ENCODE assay signal across 1 cellular context in genomic region chr12:58920956-58921861, GRCh38.
TF ChIP-seq lines count a peak whose summit lies in the region.

No MANE protein-coding gene starts in this region.

TF ChIP-seq in HepG2, 621 proteins besides CTCF, POLR2A, EP300 and RAD21 (continued from another document and continues in another):
- TF ChIP-seq ZNF879 (CRISPR knock-in tag; IDR thresholded peaks at IDR 0.05) = no peak
- no peak for TF ChIP-seq E2F1 (CRISPR knock-in tag; IDR thresholded peaks at IDR 0.05)
- TF ChIP-seq CREB1 (IDR thresholded peaks at IDR 0.05) = no peak
- TF ChIP-seq CREB1 (CRISPR knock-in tag; IDR thresholded peaks at IDR 0.05) = no peak
- no peak for TF ChIP-seq ZNF180 (CRISPR knock-in tag; IDR thresholded peaks at IDR 0.05; ENCODE audit: borderline replicate concordance, low read depth)
- peak; percentile 72 for TF ChIP-seq PAXIP1 (CRISPR knock-in tag; conservative IDR thresholded peaks at IDR 0.05)
- TF ChIP-seq TFDP2 (CRISPR knock-in tag; IDR thresholded peaks at IDR 0.05) = no peak
- no peak for TF ChIP-seq ZNF296 (CRISPR knock-in tag; conservative IDR thresholded peaks at IDR 0.05)
- TF ChIP-seq IRF1 (CRISPR knock-in tag; IDR thresholded peaks at IDR 0.05; ENCODE audit: low read depth) = no peak
- no peak for TF ChIP-seq SSRP1 (CRISPR knock-in tag; IDR thresholded peaks at IDR 0.05)
- no peak for TF ChIP-seq HNRNPH1 (optimal IDR thresholded peaks at IDR 0.05; ENCODE audit: low read depth, low read length)
- TF ChIP-seq SOX13 (IDR thresholded peaks at IDR 0.05) = no peak
- TF ChIP-seq SOX13 (CRISPR knock-in tag; conservative IDR thresholded peaks at IDR 0.05 in 1 of 2, IDR thresholded peaks at IDR 0.05 in 1 of 2) = peak in 1 of 2 experiments; percentile 50; a peak in 1 of 4 replicates
- TF ChIP-seq IKZF1 (IDR thresholded peaks at IDR 0.05) = no peak
- TF ChIP-seq FLYWCH1 (CRISPR knock-in tag; IDR thresholded peaks at IDR 0.05) = no peak
- TF ChIP-seq GATAD2A (CRISPR knock-in tag; IDR thresholded peaks at IDR 0.05) = peak; percentile 88
- no peak for TF ChIP-seq ZNF224 (CRISPR knock-in tag; IDR thresholded peaks at IDR 0.05)
- TF ChIP-seq NR2F1 (CRISPR knock-in tag; IDR thresholded peaks at IDR 0.05) = no peak
- TF ChIP-seq ZNF142 (CRISPR knock-in tag; IDR thresholded peaks at IDR 0.05) = no peak
- peak; percentile 92 for TF ChIP-seq HNF4A (CRISPR knock-in tag; IDR thresholded peaks at IDR 0.05)
- 0 out of 2 replicates have a peak, but pooled peaks have one; percentile 28 for TF ChIP-seq SMAD3 (CRISPR knock-in tag; IDR thresholded peaks at IDR 0.05)
- no peak for TF ChIP-seq PTBP1 (IDR thresholded peaks at IDR 0.05; ENCODE audit: low read depth, low read length, poor library complexity, severe bottlenecking)
- 0 out of 2 replicates have a peak, but pooled peaks have one; percentile 41 for TF ChIP-seq KLF6 (CRISPR knock-in tag; IDR thresholded peaks at IDR 0.05)
- TF ChIP-seq CREB3 (CRISPR knock-in tag; IDR thresholded peaks at IDR 0.05) = no peak
- no peak for TF ChIP-seq JUND (CRISPR knock-in tag; IDR thresholded peaks at IDR 0.05)
- no peak for TF ChIP-seq ZNF557 (CRISPR knock-in tag; IDR thresholded peaks at IDR 0.05)
- no peak for TF ChIP-seq JUN (CRISPR knock-in tag; IDR thresholded peaks at IDR 0.05)
- no peak for TF ChIP-seq CCAR2 (optimal IDR thresholded peaks at IDR 0.05; ENCODE audit: low read depth, low read length)
- TF ChIP-seq ZNF275 (CRISPR knock-in tag; IDR thresholded peaks at IDR 0.05; ENCODE audit: borderline replicate concordance) = no peak
- no peak for TF ChIP-seq ZNF674 (CRISPR knock-in tag; IDR thresholded peaks at IDR 0.05; ENCODE audit: low read depth)
- 0 out of 2 replicates have a peak, but pooled peaks have one; percentile 41 for TF ChIP-seq ZNF264 (CRISPR knock-in tag; IDR thresholded peaks at IDR 0.05)
- TF ChIP-seq LBX2 (CRISPR knock-in tag; IDR thresholded peaks at IDR 0.05; ENCODE audit: borderline replicate concordance) = no peak
- no peak for TF ChIP-seq SNAPC2 (CRISPR knock-in tag; IDR thresholded peaks at IDR 0.05)
- peak; percentile 63; the same call in 1 of the 2 replicates for TF ChIP-seq KDM6A (CRISPR knock-in tag; IDR thresholded peaks at IDR 0.05; ENCODE audit: low read depth)
- no peak for TF ChIP-seq PRDM10 (CRISPR knock-in tag; IDR thresholded peaks at IDR 0.05; ENCODE audit: low read depth)
- TF ChIP-seq ZMYM3 (CRISPR knock-in tag; IDR thresholded peaks at IDR 0.05) = no peak
- no peak for TF ChIP-seq ZNF574 (CRISPR knock-in tag; IDR thresholded peaks at IDR 0.05)
- no peak for TF ChIP-seq ZNF776 (CRISPR knock-in tag; IDR thresholded peaks at IDR 0.05)
- no peak for TF ChIP-seq ZBTB7B (CRISPR knock-in tag; IDR thresholded peaks at IDR 0.05)
- TF ChIP-seq CENPX (CRISPR knock-in tag; IDR thresholded peaks at IDR 0.05) = no peak
- no peak for TF ChIP-seq ZNF672 (CRISPR knock-in tag; IDR thresholded peaks at IDR 0.05)
- no peak for TF ChIP-seq ZNF468 (CRISPR knock-in tag; IDR thresholded peaks at IDR 0.05)
